In genomic region chr4:73976217-73976616, GRCh38 we compare ENCODE assay signal across 27 cellular contexts. TPM values are rescaled to one million over a fixed set of nuclear protein-coding genes. Genes with fewer than 3 reads are reported as not detected.
"Had no signal": no experiment of that assay in that cellular context is flagged by ENCODE, and none has a peak within 500 bp of the region (broad histone marks: within the 10 kb centered on the region; RNA-seq: fewer than 3 reads in every experiment).

No MANE protein-coding gene starts in this region.

- H3K4me2 ChIP-seq: hepatocyte had no signal

- H3K4me1 ChIP-seq: colonic mucosa, left ventricle myocardium inferior, right atrium auricular region, sigmoid colon, suprapubic skin, thyroid gland, uterus had no signal

- H3K36me3 Mint-ChIP-seq: type B pancreatic cell had no signal

- H3K36me3 ChIP-seq: colonic mucosa, left ventricle myocardium inferior, neutrophil, right atrium auricular region, sigmoid colon, suprapubic skin, thyroid gland, uterus had no signal

- ATAC-seq: mucosa of descending colon; naive thymus-derived CD8-positive, alpha-beta T cell had no signal

- H3K4me3 ChIP-seq: colonic mucosa, hepatocyte, left ventricle myocardium inferior, mucosa of descending colon, right atrium auricular region, sigmoid colon, skin epidermis, suprapubic skin, thyroid gland, uterus had no signal

- DNase-seq: colonic mucosa; dermis blood vessel endothelial cell; foreskin melanocyte; head of caudate nucleus; kidney; left cardiac atrium; left ventricle myocardium inferior; mucosa of descending colon; naive thymus-derived CD8-positive, alpha-beta T cell; posterior cingulate gyrus; sigmoid colon; stimulated activated CD4-positive, alpha-beta T cell treated with anti-CD3 and anti-CD28 coated beads, Interleukin-2, amount 100 ng/mL, for 24 hours; stimulated activated CD4-positive, alpha-beta T cell treated with anti-CD3 and anti-CD28 coated beads, Interleukin-4, amount 100 ng/mL, for 4 hours; stimulated activated naive CD4-positive, alpha-beta T cell; thyroid gland; uterus had no signal

- H2AFZ ChIP-seq: hepatocyte had no signal

- H3K27me3 ChIP-seq: colonic mucosa, hepatocyte, right atrium auricular region, sigmoid colon, thyroid gland, uterus had no signal

- H3K79me2 ChIP-seq: hepatocyte had no signal

- H3K4me3 Mint-ChIP-seq: naive thymus-derived CD8-positive, alpha-beta T cell; type B pancreatic cell had no signal

- H3K27ac ChIP-seq: colonic mucosa, hepatocyte, left ventricle myocardium inferior, neutrophil, right atrium auricular region, sigmoid colon, skin epidermis, suprapubic skin, thyroid gland, uterus had no signal

- H3K27ac Mint-ChIP-seq: naive thymus-derived CD8-positive, alpha-beta T cell; type B pancreatic cell had no signal

- H3K9me3 Mint-ChIP-seq: type B pancreatic cell had no signal

- H3K4me1 Mint-ChIP-seq: naive thymus-derived CD8-positive, alpha-beta T cell had no signal

- H3K9me3 ChIP-seq: colonic mucosa, neutrophil, thyroid gland, uterus had no signal

RNA-seq across cellular contexts. Expression of gene PF4, which starts 5.6 kb away (rescaled TPM):
- total RNA-seq: dermis blood vessel endothelial cell; endothelial cell of umbilical vein; hepatocyte; kidney; lung microvascular endothelial cell; naive thymus-derived CD8-positive, alpha-beta T cell; osteocyte; suprapubic skin; thyroid gland; uterus had no signal
- polyA plus RNA-seq: endothelial cell of umbilical vein; esophagus; naive thymus-derived CD8-positive, alpha-beta T cell; neural cell had no signal

RNA-seq across cellular contexts. Expression of gene PPBP, which starts 11.8 kb away (rescaled TPM):
- total RNA-seq: colonic mucosa; dermis blood vessel endothelial cell; endothelial cell of umbilical vein; kidney; lung microvascular endothelial cell; mucosa of descending colon; naive thymus-derived CD8-positive, alpha-beta T cell; osteocyte; sigmoid colon; suprapubic skin had no signal
- polyA plus RNA-seq: endothelial cell of umbilical vein, hepatocyte, neural cell had no signal

RNA-seq across cellular contexts. Expression of gene CXCL5, which starts 22.3 kb away (rescaled TPM):
- total RNA-seq: left ventricle myocardium inferior; naive thymus-derived CD8-positive, alpha-beta T cell; right atrium auricular region; sigmoid colon; suprapubic skin; thyroid gland; uterus had no signal
- polyA plus RNA-seq: naive thymus-derived CD8-positive, alpha-beta T cell; neural cell had no signal
